In the genomic region with DNA sequence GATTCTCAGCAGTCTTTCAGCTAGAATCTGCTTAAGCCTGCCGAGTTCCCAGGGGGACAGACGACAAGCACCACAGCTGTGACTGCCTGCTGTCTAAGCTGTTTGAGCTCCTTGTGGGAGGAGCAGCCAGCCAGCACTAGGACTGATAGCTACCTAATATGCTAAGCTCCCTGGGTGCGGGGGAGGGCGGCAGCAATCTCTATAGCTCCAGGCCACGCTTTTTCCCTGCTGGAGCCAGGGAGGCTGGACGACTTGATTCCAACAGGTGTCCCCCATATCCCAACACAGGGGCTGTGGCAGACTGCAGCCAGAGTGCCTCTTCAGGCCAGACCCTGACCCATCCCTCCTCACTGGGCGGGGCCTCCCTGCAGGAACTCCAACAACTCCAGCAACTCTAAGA, we compare ENCODE assay signal across 16 cellular contexts.
DNase-seq lines count a peak whose midpoint lies in the region; ATAC-seq, FAIRE-seq and TF ChIP-seq lines count a peak whose summit lies in the region.
"Had no signal": no experiment of that assay in that cellular context is flagged by ENCODE, and none has a peak within 500 bp of the region (broad histone marks: within the 10 kb centered on the region; RNA-seq: fewer than 3 reads in every experiment).

No MANE protein-coding gene starts in this region.

- POLR2A ChIA-PET in CD8-positive, alpha-beta T cell (lab: Charles Lee) = no interaction called here

- no peaks in the 10 kb centered on the region for H3K36me3 Mint-ChIP-seq in neural progenitor cell
- no peaks in the 10 kb centered on the region for H3K36me3 Mint-ChIP-seq in activated naive CD8-positive, alpha-beta T cell treated with anti-CD3 and anti-CD28 coated beads, Interleukin-2, amount 50 U/mL, for 24 hours (ENCODE audit: low read depth)
- no peaks in the 10 kb centered on the region for H3K36me3 Mint-ChIP-seq in CD8-positive, alpha-beta T cell

- peaks cover 26% of the 10 kb centered on the region for H3K4me1 Mint-ChIP-seq in neural progenitor cell
- no peaks in the 10 kb centered on the region for H3K4me1 Mint-ChIP-seq in activated naive CD8-positive, alpha-beta T cell treated with anti-CD3 and anti-CD28 coated beads, Interleukin-2, amount 50 U/mL, for 24 hours
- no peaks in the 10 kb centered on the region for H3K4me1 Mint-ChIP-seq in CD8-positive, alpha-beta T cell (ENCODE audit: low read depth)
- H3K4me1 Mint-ChIP-seq: activated T-helper 17 cell treated with anti-CD3 and anti-CD28 coated beads, Interleukin-2, amount 50 U/mL, for 72 hours; B cell had no signal

- H3K4me1 ChIP-seq in neural progenitor cell = peaks cover 46% of the 10 kb centered on the region
- H3K4me1 ChIP-seq in CD8-positive, alpha-beta T cell (ENCODE audit: insufficient read depth, low read length) = no peaks in the 10 kb centered on the region
- H3K4me1 ChIP-seq: vagina had no signal

- H3K27ac ChIP-seq in neural progenitor cell = peak overlapping the region; percentile 85
- no peak overlapping the region for H3K27ac ChIP-seq in CD8-positive, alpha-beta T cell (ENCODE audit: low read depth, low read length)
- H3K27ac ChIP-seq: HL-60, vagina had no signal

- H3K27me3 Mint-ChIP-seq in neural progenitor cell (ENCODE audit: insufficient read depth, low read depth) = no peaks in the 10 kb centered on the region
- H3K27me3 Mint-ChIP-seq in activated naive CD8-positive, alpha-beta T cell treated with anti-CD3 and anti-CD28 coated beads, Interleukin-2, amount 50 U/mL, for 24 hours = no peaks in the 10 kb centered on the region
- no peaks in the 10 kb centered on the region for H3K27me3 Mint-ChIP-seq in CD8-positive, alpha-beta T cell (ENCODE audit: low read depth)
- H3K27me3 Mint-ChIP-seq: activated T-helper 17 cell treated with anti-CD3 and anti-CD28 coated beads, Interleukin-2, amount 50 U/mL, for 72 hours; B cell had no signal

- H3K27ac Mint-ChIP-seq in neural progenitor cell = no peak overlapping the region
- no peak overlapping the region for H3K27ac Mint-ChIP-seq in activated naive CD8-positive, alpha-beta T cell treated with anti-CD3 and anti-CD28 coated beads, Interleukin-2, amount 50 U/mL, for 24 hours
- no peak overlapping the region for H3K27ac Mint-ChIP-seq in CD8-positive, alpha-beta T cell
- H3K27ac Mint-ChIP-seq: activated T-helper 17 cell treated with anti-CD3 and anti-CD28 coated beads, Interleukin-2, amount 50 U/mL, for 72 hours; B cell had no signal

- H3F3A ChIP-seq in neural progenitor cell (ENCODE audit: low read depth) = peaks cover 29% of the 10 kb centered on the region

- CTCF ChIA-PET in CD8-positive, alpha-beta T cell (lab: Charles Lee) = no interaction called here

- H3K36me3 ChIP-seq in neural progenitor cell = no peaks in the 10 kb centered on the region
- H3K36me3 ChIP-seq in CD8-positive, alpha-beta T cell (ENCODE audit: insufficient read depth, low read length) = no peaks in the 10 kb centered on the region
- H3K36me3 ChIP-seq: vagina had no signal

- H3K9me3 ChIP-seq in neural progenitor cell (ENCODE audit: low read depth) = no peaks in the 10 kb centered on the region
- H3K9me3 ChIP-seq in CD8-positive, alpha-beta T cell (ENCODE audit: low read length) = no peaks in the 10 kb centered on the region
- H3K9me3 ChIP-seq: vagina had no signal

- intact Hi-C loops in CD8-positive, alpha-beta T cell (cut with DNase I, micrococcal nuclease) = no loop called here

- no peak overlapping the region for H3K9ac ChIP-seq in neural progenitor cell

- peak overlapping the region; percentile 47 for H3K4me2 ChIP-seq in neural progenitor cell

- H3K79me2 ChIP-seq in neural progenitor cell (ENCODE audit: low read depth) = no peaks in the 10 kb centered on the region

- H3K4me3 ChIP-seq in neural progenitor cell = no peak overlapping the region
- H3K4me3 ChIP-seq in CD8-positive, alpha-beta T cell (ENCODE audit: low read depth, low read length) = no peak overlapping the region
- H3K4me3 ChIP-seq: vagina had no signal

- H3K27me3 ChIP-seq in neural progenitor cell = no peaks in the 10 kb centered on the region
- no peaks in the 10 kb centered on the region for H3K27me3 ChIP-seq in CD8-positive, alpha-beta T cell (ENCODE audit: insufficient read depth, low read length)
- H3K27me3 ChIP-seq: vagina had no signal

- peak; percentile 91 for FAIRE-seq in D721Med (lab: Jason Lieb, UNC)

- H4K20me1 ChIP-seq in neural progenitor cell (ENCODE audit: low read depth) = no peaks in the 10 kb centered on the region

- H3K9me3 Mint-ChIP-seq in neural progenitor cell = peaks cover 14% of the 10 kb centered on the region
- peaks cover 13% of the 10 kb centered on the region for H3K9me3 Mint-ChIP-seq in activated naive CD8-positive, alpha-beta T cell treated with anti-CD3 and anti-CD28 coated beads, Interleukin-2, amount 50 U/mL, for 24 hours
- H3K9me3 Mint-ChIP-seq in CD8-positive, alpha-beta T cell = peaks cover 2% of the 10 kb centered on the region

- H2AFZ ChIP-seq in neural progenitor cell (replicated peaks) = peak overlapping the region; percentile 28

- TF ChIP-seq CTCF in D721Med (IDR thresholded peaks at IDR 0.05; ENCODE audit: insufficient read depth, missing control alignments) (no peak), neural progenitor cell (IDR thresholded peaks at IDR 0.05) (no peak)
- no peak for TF ChIP-seq CTCF in CD8-positive, alpha-beta T cell (IDR thresholded peaks at IDR 0.05)

- DNase-seq in D721Med (ENCODE audit: insufficient read length, low spot score) (peak; percentile 27), NCI-H1436 (lab: John Stamatoyannopoulos, UW) (peak; percentile 66), ecto neural progenitor cell (ENCODE audit: low spot score) (peak; percentile 91), neural progenitor cell (ENCODE audit: low spot score) (peak; percentile 95), SHP77 (lab: John Stamatoyannopoulos, UW) (no peak)
- no peak for DNase-seq in activated naive CD8-positive, alpha-beta T cell treated with anti-CD3 and anti-CD28 coated beads, Interleukin-2, amount 50 U/mL, for 24 hours
- DNase-seq in CD8-positive, alpha-beta T cell = no peak
- DNase-seq: activated CD4-positive, alpha-beta T cell treated with anti-CD3 and anti-CD28 coated beads, Interleukin-2, amount 50 U/mL, for 48 hours; GOT3; NCI-H510A treated with DMSO at 0.1 percent for 48 hours; stimulated activated CD4-positive, alpha-beta T cell treated with anti-CD3 and anti-CD28 coated beads, Interleukin-2, amount 100 ng/mL, for 48 hours had no signal

- no peak for ATAC-seq in activated naive CD8-positive, alpha-beta T cell treated with anti-CD3 and anti-CD28 coated beads, Interleukin-2, amount 50 U/mL, for 24 hours
- no peak for ATAC-seq in CD8-positive, alpha-beta T cell
- ATAC-seq in HG03342 (IDR thresholded peaks at IDR 0.05; ENCODE audit: unreplicated experiment) = no peak
- ATAC-seq: activated T-helper 17 cell treated with anti-CD3 and anti-CD28 coated beads, Interleukin-2, amount 50 U/mL, for 72 hours had no signal

- no peak overlapping the region for H3K4me3 Mint-ChIP-seq in neural progenitor cell
- no peak overlapping the region for H3K4me3 Mint-ChIP-seq in activated naive CD8-positive, alpha-beta T cell treated with anti-CD3 and anti-CD28 coated beads, Interleukin-2, amount 50 U/mL, for 24 hours
- H3K4me3 Mint-ChIP-seq in CD8-positive, alpha-beta T cell = no peak overlapping the region
- H3K4me3 Mint-ChIP-seq: activated T-helper 17 cell treated with anti-CD3 and anti-CD28 coated beads, Interleukin-2, amount 50 U/mL, for 72 hours; B cell had no signal

Comparison
In these comparisons a context has a peak if more than half of its experiments do, and no peak if none do; other contexts are left out.
1. DNase-seq: peak in D721Med (single experiment), NCI-H1436 (single experiment), ecto neural progenitor cell (single experiment) and neural progenitor cell (single experiment); none in activated naive CD8-positive, alpha-beta T cell treated with anti-CD3 and anti-CD28 coated beads, Interleukin-2, amount 50 U/mL, for 24 hours (single experiment), CD8-positive, alpha-beta T cell (0 of 7) and SHP77 (0 of 2).